ENCODE assay signal across 15 cellular contexts in genomic region chr1:115677570-115677969, GRCh38. TPM values are rescaled to one million over a fixed set of nuclear protein-coding genes. Genes with fewer than 3 reads are reported as not detected.
DNase-seq lines count a peak whose midpoint lies in the region; ATAC-seq and TF ChIP-seq lines count a peak whose summit lies in the region.
"Had no signal": no experiment of that assay in that cellular context is flagged by ENCODE, and none has a peak within 500 bp of the region (broad histone marks: within the 10 kb centered on the region; RNA-seq: fewer than 3 reads in every experiment).

No MANE protein-coding gene starts in this region.

- no peaks in the 10 kb centered on the region for H3K9me3 Mint-ChIP-seq in progenitor cell of endocrine pancreas (ENCODE audit: low read depth)
- H3K9me3 Mint-ChIP-seq: activated CD4-positive, alpha-beta memory T cell treated with anti-CD3 and anti-CD28 coated beads for 36 hours; central memory CD8-positive, alpha-beta T cell; T-helper 2 cell treated with Interferon-gamma antibody and Interleukin-4, amounts not matched to agents 5 μg/mL and 100 μg/mL, for 36 hours had no signal

- H3K27me3 ChIP-seq in esophagus (ENCODE audit: control insufficient read depth in 1 of 2, insufficient read depth in 2 of 2, low read length in 2 of 2), result no peaks in the 10 kb centered on the region
- H3K27me3 ChIP-seq: Peyer's patch had no signal

- peak overlapping the region; percentile 6 for H3K27ac Mint-ChIP-seq in progenitor cell of endocrine pancreas
- H3K27ac Mint-ChIP-seq: activated CD4-positive, alpha-beta memory T cell treated with anti-CD3 and anti-CD28 coated beads for 36 hours; T-helper 2 cell treated with Interferon-gamma antibody and Interleukin-4, amounts not matched to agents 5 μg/mL and 100 μg/mL, for 36 hours had no signal

- peaks cover 16% of the 10 kb centered on the region for H3K4me1 Mint-ChIP-seq in progenitor cell of endocrine pancreas (ENCODE audit: low read depth)

- H3K9me3 ChIP-seq in KOPT-K1 (ENCODE audit: insufficient read depth, low read length, poor library complexity, severe bottlenecking) (no peaks in the 10 kb centered on the region), esophagus (ENCODE audit: control insufficient read depth in 2 of 2, insufficient read depth in 1 of 2, low read depth in 1 of 2, low read length in 1 of 2) (no peaks in the 10 kb centered on the region)
- H3K9me3 ChIP-seq: Peyer's patch had no signal

- peak overlapping the region; percentile 30 for H3K27ac ChIP-seq in KOPT-K1 (ENCODE audit: low read depth, low read length, poor library complexity, severe bottlenecking)
- H3K27ac ChIP-seq in esophagus (ENCODE audit: low read depth in 2 of 2, low read length in 1 of 2), result peak overlapping the region; percentile 11 to 37

- H3K4me3 Mint-ChIP-seq in progenitor cell of endocrine pancreas (ENCODE audit: low read depth), result no peak overlapping the region
- H3K4me3 Mint-ChIP-seq: activated CD4-positive, alpha-beta memory T cell treated with anti-CD3 and anti-CD28 coated beads for 36 hours; central memory CD8-positive, alpha-beta T cell; T-helper 2 cell treated with Interferon-gamma antibody and Interleukin-4, amounts not matched to agents 5 μg/mL and 100 μg/mL, for 36 hours had no signal

- ATAC-seq in HG03097 (IDR thresholded peaks at IDR 0.05; ENCODE audit: low FRiP score, unreplicated experiment), result no peak
- no peak for ATAC-seq in HG02852 (IDR thresholded peaks at IDR 0.05; ENCODE audit: unreplicated experiment)
- ATAC-seq in HG03280 (IDR thresholded peaks at IDR 0.05; ENCODE audit: unreplicated experiment), result no peak

- H3K4me3 ChIP-seq in esophagus (ENCODE audit: low read depth in 1 of 2, low read length in 2 of 2), result no peak overlapping the region
- H3K4me3 ChIP-seq: Peyer's patch, skin epidermis had no signal

- 79 to 96% methylated on average over 1 of the region's 1 CpG for WGBS in esophagus, 2 donors

- peaks cover 13% of the 10 kb centered on the region for H3K36me3 Mint-ChIP-seq in progenitor cell of endocrine pancreas (ENCODE audit: insufficient read depth)
- H3K36me3 Mint-ChIP-seq: activated CD4-positive, alpha-beta memory T cell treated with anti-CD3 and anti-CD28 coated beads for 36 hours had no signal

- peaks cover 7 to 9% of the 10 kb centered on the region in 2 donors for H3K4me1 ChIP-seq in esophagus (ENCODE audit: control insufficient read depth in 2 of 2, insufficient read depth in 2 of 2, low read length in 1 of 2)
- H3K4me1 ChIP-seq: Peyer's patch had no signal

- peaks cover 98% of the 10 kb centered on the region for H3K36me3 ChIP-seq in KOPT-K1 (ENCODE audit: insufficient read depth, low read length)
- H3K36me3 ChIP-seq in esophagus (ENCODE audit: control insufficient read depth in 2 of 2, insufficient read depth in 2 of 2, low read length in 1 of 2), result peaks cover 3% of the 10 kb centered on the region in 2 donors
- H3K36me3 ChIP-seq: Peyer's patch had no signal

- H3K27me3 Mint-ChIP-seq in progenitor cell of endocrine pancreas, result no peaks in the 10 kb centered on the region
- H3K27me3 Mint-ChIP-seq: activated CD4-positive, alpha-beta memory T cell treated with anti-CD3 and anti-CD28 coated beads for 36 hours; central memory CD8-positive, alpha-beta T cell had no signal

- DNase-seq in progenitor cell of endocrine pancreas (ENCODE audit: low spot score, unreplicated experiment) (no peak), NCI-H1436 treated with DMSO at 0.1 percent for 48 hours (lab: John Stamatoyannopoulos, UW) (no peak)
- DNase-seq: activated CD4-positive, alpha-beta memory T cell treated with anti-CD3 and anti-CD28 coated beads for 36 hours; activated naive CD4-positive, alpha-beta T cell; Karpas-422; Peyer's patch had no signal

- TF ChIP-seq CTCF in GM12873 (IDR thresholded peaks at IDR 0.05; ENCODE audit: insufficient read depth, low read depth, low read length, missing control alignments), result peak; percentile 17
- TF ChIP-seq CTCF in progenitor cell of endocrine pancreas (IDR thresholded peaks at IDR 0.05; ENCODE audit: unreplicated experiment), result peak; percentile 12

RNA-seq across cellular contexts. Expression of gene VANGL1, which starts 35.8 kb away (rescaled TPM):
- 1 to 10 TPM; 3.4 to 4.1 TPM for polyA plus RNA-seq in esophagus
- total RNA-seq in progenitor cell of endocrine pancreas, result 22.9 and 25.8 TPM in 2 replicates
